1 cellular context compared by ENCODE assay signal in the genomic region with DNA sequence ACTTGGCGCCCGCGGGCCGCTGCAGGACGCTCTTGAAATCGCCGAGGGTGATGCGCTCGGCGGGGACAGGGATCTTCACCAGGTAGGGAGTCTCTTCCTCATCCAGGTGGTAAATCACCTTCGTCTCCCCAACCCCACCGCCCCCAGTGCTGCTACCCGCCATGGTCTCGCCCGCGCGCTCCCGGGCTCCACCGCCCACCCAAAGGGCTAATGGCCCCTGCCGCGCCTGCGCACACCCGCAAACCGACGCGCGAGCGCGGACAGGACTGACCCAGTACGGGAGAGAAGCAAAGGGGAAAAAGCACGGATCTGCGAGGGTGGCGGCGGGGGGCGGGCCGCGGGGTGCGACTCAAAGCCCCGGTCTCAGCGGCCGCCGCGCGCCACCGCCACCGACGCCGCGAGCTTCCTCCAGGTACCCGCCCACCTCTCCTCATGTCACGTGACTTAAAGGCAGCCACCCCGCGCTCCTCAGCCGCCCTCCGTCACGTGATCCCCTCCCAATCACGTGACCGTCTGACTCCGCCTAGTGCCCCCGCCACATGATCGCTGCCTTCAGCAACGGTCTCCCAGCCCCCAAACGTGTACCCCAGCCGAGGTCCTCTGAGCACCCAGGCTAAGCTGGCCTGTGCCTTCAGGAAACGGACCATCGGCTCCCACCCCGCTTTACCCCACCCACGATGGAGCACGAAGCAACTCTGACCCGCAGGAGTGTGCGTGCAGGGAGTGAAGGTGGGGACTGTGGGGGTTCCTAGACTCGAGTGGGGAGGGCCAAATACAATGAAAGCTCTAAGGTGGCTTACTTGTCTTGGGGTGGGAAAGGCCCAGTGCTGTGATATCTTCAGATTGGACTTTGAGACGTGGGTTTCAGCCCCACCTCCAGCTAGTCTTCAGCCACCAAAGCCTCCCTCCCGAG.
TF ChIP-seq lines count a peak whose summit lies in the region.

TSS of gene DVL2 (minus strand) at position 418 of the 913 bp plus-strand sequence. CDS start at position 163, 255 bp downstream.

TF ChIP-seq in HepG2, 621 proteins besides CTCF, POLR2A, EP300 and RAD21 (continued from another document and continues in another):
- TF ChIP-seq ZNF557 (CRISPR knock-in tag; IDR thresholded peaks at IDR 0.05): 0 out of 2 replicates have a peak, but pooled peaks have one; percentile 92
- TF ChIP-seq, protein P1, sequence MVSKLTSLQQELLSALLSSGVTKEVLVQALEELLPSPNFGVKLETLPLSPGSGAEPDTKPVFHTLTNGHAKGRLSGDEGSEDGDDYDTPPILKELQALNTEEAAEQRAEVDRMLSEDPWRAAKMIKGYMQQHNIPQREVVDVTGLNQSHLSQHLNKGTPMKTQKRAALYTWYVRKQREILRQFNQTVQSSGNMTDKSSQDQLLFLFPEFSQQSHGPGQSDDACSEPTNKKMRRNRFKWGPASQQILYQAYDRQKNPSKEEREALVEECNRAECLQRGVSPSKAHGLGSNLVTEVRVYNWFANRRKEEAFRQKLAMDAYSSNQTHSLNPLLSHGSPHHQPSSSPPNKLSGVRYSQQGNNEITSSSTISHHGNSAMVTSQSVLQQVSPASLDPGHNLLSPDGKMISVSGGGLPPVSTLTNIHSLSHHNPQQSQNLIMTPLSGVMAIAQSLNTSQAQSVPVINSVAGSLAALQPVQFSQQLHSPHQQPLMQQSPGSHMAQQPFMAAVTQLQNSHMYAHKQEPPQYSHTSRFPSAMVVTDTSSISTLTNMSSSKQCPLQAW (CRISPR knock-in tag; IDR thresholded peaks at IDR 0.05): peak; percentile 67
- peak; percentile 77 for TF ChIP-seq SKI (IDR thresholded peaks at IDR 0.05; ENCODE audit: partially characterized antibody)
- peak; percentile 90 for TF ChIP-seq ZC3H4 (CRISPR knock-in tag; IDR thresholded peaks at IDR 0.05; ENCODE audit: borderline replicate concordance)
- peak; percentile 93 for TF ChIP-seq PHF20 (CRISPR knock-in tag; IDR thresholded peaks at IDR 0.05)
- no peak for TF ChIP-seq NFE2L1 (CRISPR knock-in tag; IDR thresholded peaks at IDR 0.05; ENCODE audit: borderline replicate concordance)
- TF ChIP-seq USF2 (IDR thresholded peaks at IDR 0.05; ENCODE audit: low read depth, low read length): peak; percentile 100
- TF ChIP-seq USF2 (CRISPR knock-in tag; IDR thresholded peaks at IDR 0.05; ENCODE audit: borderline replicate concordance): peak; percentile 97; the same call in 1 of the 2 replicates
- TF ChIP-seq MYNN (CRISPR knock-in tag; IDR thresholded peaks at IDR 0.05; ENCODE audit: low read depth): no peak
- TF ChIP-seq ZNF629 (CRISPR knock-in tag; conservative IDR thresholded peaks at IDR 0.05): peak; percentile 40; the same call in 1 of the 2 replicates
- peak; percentile 51; the same call in 1 of the 2 replicates for TF ChIP-seq U2AF2 (IDR thresholded peaks at IDR 0.05; ENCODE audit: low read depth, low read length)
- no peak for TF ChIP-seq ZNF235 (CRISPR knock-in tag; IDR thresholded peaks at IDR 0.05; ENCODE audit: borderline replicate concordance)
- 0 out of 2 replicates have a peak, but pooled peaks have one; percentile 52 for TF ChIP-seq ZNF275 (CRISPR knock-in tag; IDR thresholded peaks at IDR 0.05; ENCODE audit: borderline replicate concordance)
- TF ChIP-seq, protein P2, sequence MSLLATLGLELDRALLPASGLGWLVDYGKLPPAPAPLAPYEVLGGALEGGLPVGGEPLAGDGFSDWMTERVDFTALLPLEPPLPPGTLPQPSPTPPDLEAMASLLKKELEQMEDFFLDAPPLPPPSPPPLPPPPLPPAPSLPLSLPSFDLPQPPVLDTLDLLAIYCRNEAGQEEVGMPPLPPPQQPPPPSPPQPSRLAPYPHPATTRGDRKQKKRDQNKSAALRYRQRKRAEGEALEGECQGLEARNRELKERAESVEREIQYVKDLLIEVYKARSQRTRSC (CRISPR knock-in tag; IDR thresholded peaks at IDR 0.05; ENCODE audit: low read depth): no peak; the same call in 1 of the 2 replicates
- TF ChIP-seq MED1 (CRISPR knock-in tag; IDR thresholded peaks at IDR 0.05): peak; percentile 91
- TF ChIP-seq, protein P3, sequence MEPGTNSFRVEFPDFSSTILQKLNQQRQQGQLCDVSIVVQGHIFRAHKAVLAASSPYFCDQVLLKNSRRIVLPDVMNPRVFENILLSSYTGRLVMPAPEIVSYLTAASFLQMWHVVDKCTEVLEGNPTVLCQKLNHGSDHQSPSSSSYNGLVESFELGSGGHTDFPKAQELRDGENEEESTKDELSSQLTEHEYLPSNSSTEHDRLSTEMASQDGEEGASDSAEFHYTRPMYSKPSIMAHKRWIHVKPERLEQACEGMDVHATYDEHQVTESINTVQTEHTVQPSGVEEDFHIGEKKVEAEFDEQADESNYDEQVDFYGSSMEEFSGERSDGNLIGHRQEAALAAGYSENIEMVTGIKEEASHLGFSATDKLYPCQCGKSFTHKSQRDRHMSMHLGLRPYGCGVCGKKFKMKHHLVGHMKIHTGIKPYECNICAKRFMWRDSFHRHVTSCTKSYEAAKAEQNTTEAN (CRISPR knock-in tag; conservative IDR thresholded peaks at IDR 0.05): peak; percentile 66; the same call in 1 of the 2 replicates
- peak; percentile 81; the same call in 1 of the 2 replicates for TF ChIP-seq ZNF326 (CRISPR knock-in tag; IDR thresholded peaks at IDR 0.05; ENCODE audit: borderline replicate concordance)
- peak; percentile 56; the same call in 1 of the 2 replicates for TF ChIP-seq ZNF713 (CRISPR knock-in tag; IDR thresholded peaks at IDR 0.05)
- TF ChIP-seq ZMAT5 (CRISPR knock-in tag; IDR thresholded peaks at IDR 0.05; ENCODE audit: borderline replicate concordance, low read depth): no peak
- TF ChIP-seq, protein P4, sequence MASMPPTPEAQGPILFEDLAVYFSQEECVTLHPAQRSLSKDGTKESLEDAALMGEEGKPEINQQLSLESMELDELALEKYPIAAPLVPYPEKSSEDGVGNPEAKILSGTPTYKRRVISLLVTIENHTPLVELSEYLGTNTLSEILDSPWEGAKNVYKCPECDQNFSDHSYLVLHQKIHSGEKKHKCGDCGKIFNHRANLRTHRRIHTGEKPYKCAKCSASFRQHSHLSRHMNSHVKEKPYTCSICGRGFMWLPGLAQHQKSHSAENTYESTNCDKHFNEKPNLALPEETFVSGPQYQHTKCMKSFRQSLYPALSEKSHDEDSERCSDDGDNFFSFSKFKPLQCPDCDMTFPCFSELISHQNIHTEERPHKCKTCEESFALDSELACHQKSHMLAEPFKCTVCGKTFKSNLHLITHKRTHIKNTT (CRISPR knock-in tag; IDR thresholded peaks at IDR 0.05): peak; percentile 70; the same call in 1 of the 2 replicates
- TF ChIP-seq ELF1 (CRISPR knock-in tag; IDR thresholded peaks at IDR 0.05): peak; percentile 30; the same call in 1 of the 2 replicates
- no peak for TF ChIP-seq RFX1 (IDR thresholded peaks at IDR 0.05)
- TF ChIP-seq LRRFIP1 (CRISPR knock-in tag; conservative IDR thresholded peaks at IDR 0.05): no peak
- TF ChIP-seq NR2F2 (IDR thresholded peaks at IDR 0.05; ENCODE audit: borderline replicate concordance, low read depth): no peak
- peak; percentile 73; the same call in 1 of the 2 replicates for TF ChIP-seq NR2C2 (CRISPR knock-in tag; IDR thresholded peaks at IDR 0.05; ENCODE audit: borderline replicate concordance)
- TF ChIP-seq RXRA (CRISPR knock-in tag; IDR thresholded peaks at IDR 0.05): peak; percentile 58
- no peak; the same call in 1 of the 2 replicates for TF ChIP-seq ZNF253 (CRISPR knock-in tag; IDR thresholded peaks at IDR 0.05; ENCODE audit: borderline replicate concordance)
- no peak for TF ChIP-seq ZNF644 (CRISPR knock-in tag; IDR thresholded peaks at IDR 0.05; ENCODE audit: low read depth)
- no peak for TF ChIP-seq DPF2 (CRISPR knock-in tag; IDR thresholded peaks at IDR 0.05; ENCODE audit: borderline replicate concordance, low read depth)
- TF ChIP-seq, protein P5, sequence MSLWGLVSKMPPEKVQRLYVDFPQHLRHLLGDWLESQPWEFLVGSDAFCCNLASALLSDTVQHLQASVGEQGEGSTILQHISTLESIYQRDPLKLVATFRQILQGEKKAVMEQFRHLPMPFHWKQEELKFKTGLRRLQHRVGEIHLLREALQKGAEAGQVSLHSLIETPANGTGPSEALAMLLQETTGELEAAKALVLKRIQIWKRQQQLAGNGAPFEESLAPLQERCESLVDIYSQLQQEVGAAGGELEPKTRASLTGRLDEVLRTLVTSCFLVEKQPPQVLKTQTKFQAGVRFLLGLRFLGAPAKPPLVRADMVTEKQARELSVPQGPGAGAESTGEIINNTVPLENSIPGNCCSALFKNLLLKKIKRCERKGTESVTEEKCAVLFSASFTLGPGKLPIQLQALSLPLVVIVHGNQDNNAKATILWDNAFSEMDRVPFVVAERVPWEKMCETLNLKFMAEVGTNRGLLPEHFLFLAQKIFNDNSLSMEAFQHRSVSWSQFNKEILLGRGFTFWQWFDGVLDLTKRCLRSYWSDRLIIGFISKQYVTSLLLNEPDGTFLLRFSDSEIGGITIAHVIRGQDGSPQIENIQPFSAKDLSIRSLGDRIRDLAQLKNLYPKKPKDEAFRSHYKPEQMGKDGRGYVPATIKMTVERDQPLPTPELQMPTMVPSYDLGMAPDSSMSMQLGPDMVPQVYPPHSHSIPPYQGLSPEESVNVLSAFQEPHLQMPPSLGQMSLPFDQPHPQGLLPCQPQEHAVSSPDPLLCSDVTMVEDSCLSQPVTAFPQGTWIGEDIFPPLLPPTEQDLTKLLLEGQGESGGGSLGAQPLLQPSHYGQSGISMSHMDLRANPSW (CRISPR knock-in tag; IDR thresholded peaks at IDR 0.05; ENCODE audit: borderline replicate concordance): no peak
- TF ChIP-seq ZNF30 (CRISPR knock-in tag; IDR thresholded peaks at IDR 0.05): no peak
- peak; percentile 67; the same call in 1 of the 2 replicates for TF ChIP-seq HMGXB3 (CRISPR knock-in tag; IDR thresholded peaks at IDR 0.05; ENCODE audit: borderline replicate concordance)
- TF ChIP-seq ZNF230 (CRISPR knock-in tag; IDR thresholded peaks at IDR 0.05): no peak
- peak; percentile 52; the same call in 1 of the 2 replicates for TF ChIP-seq ZNF773 (CRISPR knock-in tag; IDR thresholded peaks at IDR 0.05; ENCODE audit: borderline replicate concordance)
- TF ChIP-seq GLI4 (CRISPR knock-in tag; IDR thresholded peaks at IDR 0.05; ENCODE audit: borderline replicate concordance): no peak
